ENCODE assay signal across 22 cellular contexts in the genomic region with DNA sequence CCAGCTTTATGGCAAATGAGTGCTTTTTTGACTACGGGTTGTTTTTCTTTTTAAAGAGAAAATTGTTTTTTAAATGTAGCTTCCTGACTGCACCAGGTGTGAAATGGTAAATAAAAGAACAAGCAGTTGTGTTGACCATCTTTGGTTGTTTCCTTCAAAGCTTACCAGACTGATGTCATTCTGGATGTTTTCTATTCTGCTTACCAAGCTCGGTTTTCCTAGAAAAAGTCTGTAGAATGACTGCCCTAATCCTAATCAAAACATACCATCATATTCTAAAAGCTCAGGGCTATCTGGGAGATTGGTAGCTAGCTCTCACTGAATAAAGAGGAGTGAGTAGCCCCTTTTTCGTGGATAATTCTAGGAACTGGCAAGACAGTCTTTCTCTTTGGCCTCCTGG.
DNase-seq lines count a peak whose midpoint lies in the region; ATAC-seq lines count a peak whose summit lies in the region.
"Had no signal": no experiment of that assay in that cellular context is flagged by ENCODE, and none has a peak within 500 bp of the region (broad histone marks: within the 10 kb centered on the region; RNA-seq: fewer than 3 reads in every experiment).

No MANE protein-coding gene starts in this region.

- DNase-seq in activated T-cell treated with anti-CD3 and anti-CD28 coated beads, Interleukin-2, amount 50 U/mL, for 72 hours = no peak
- DNase-seq in activated T-cell treated with anti-CD3 and anti-CD28 coated beads, Interleukin-2, amount 50 U/mL, for 4 hours = no peak
- DNase-seq in T-helper 2 cell treated with Interferon-gamma antibody and Interleukin-4, amounts not matched to agents 5 μg/mL and 100 μg/mL, for 36 hours (ENCODE audit: low spot score) = no peak
- DNase-seq in substantia nigra (lab: John Stamatoyannopoulos, UW) = no peak
- no peak for DNase-seq in natural killer cell treated with Interleukin-12 subunit alpha and Interleukin-12 subunit beta and Interleukin-15 and Interleukin-18, amount 100 ng/mL, for 72 hours (ENCODE audit: low spot score)
- no peak for DNase-seq in stimulated activated CD8-positive, alpha-beta memory T cell treated with anti-CD3 and anti-CD28 coated beads, Interleukin-4, amount 100 ng/mL, for 48 hours
- DNase-seq: activated naive CD4-positive, alpha-beta T cell treated with Interleukin-2 at 50 U/mL for 16 hours; left cardiac atrium; mesendoderm; MM.1S; natural killer cell; NCI-H446 treated with DMSO at 0.1 percent for 48 hours; posterior cingulate gyrus; stimulated activated naive CD4-positive, alpha-beta T cell treated with Interleukin-2 at 50 U/mL for 16 hours; T-helper 9 cell; transverse colon had no signal

- peaks cover 9 to 12% of the 10 kb centered on the region in 2 donors for H3K36me3 Mint-ChIP-seq in activated T-cell treated with anti-CD3 and anti-CD28 coated beads, Interleukin-2, amount 50 U/mL, for 72 hours (ENCODE audit: insufficient read depth in 2 of 2)
- H3K36me3 Mint-ChIP-seq in activated T-cell treated with anti-CD3 and anti-CD28 coated beads, Interleukin-2, amount 50 U/mL, for 4 hours (ENCODE audit: insufficient read depth) = no peaks in the 10 kb centered on the region
- peaks cover 49% of the 10 kb centered on the region for H3K36me3 Mint-ChIP-seq in T-helper 2 cell treated with Interferon-gamma antibody and Interleukin-4, amounts not matched to agents 5 μg/mL and 100 μg/mL, for 36 hours (ENCODE audit: low read depth)
- H3K36me3 Mint-ChIP-seq in natural killer cell treated with Interleukin-12 subunit alpha and Interleukin-12 subunit beta and Interleukin-15 and Interleukin-18, amount 100 ng/mL, for 72 hours = no peaks in the 10 kb centered on the region
- H3K36me3 Mint-ChIP-seq: CD4-positive, CD25-positive, alpha-beta regulatory T cell; natural killer cell had no signal

- H3K9me3 Mint-ChIP-seq in activated T-cell treated with anti-CD3 and anti-CD28 coated beads, Interleukin-2, amount 50 U/mL, for 72 hours = peaks cover 3 to 4% of the 10 kb centered on the region in 2 donors
- peaks cover 4% of the 10 kb centered on the region for H3K9me3 Mint-ChIP-seq in activated T-cell treated with anti-CD3 and anti-CD28 coated beads, Interleukin-2, amount 50 U/mL, for 4 hours
- peaks cover 18% of the 10 kb centered on the region for H3K9me3 Mint-ChIP-seq in T-helper 2 cell treated with Interferon-gamma antibody and Interleukin-4, amounts not matched to agents 5 μg/mL and 100 μg/mL, for 36 hours
- H3K9me3 Mint-ChIP-seq in natural killer cell treated with Interleukin-12 subunit alpha and Interleukin-12 subunit beta and Interleukin-15 and Interleukin-18, amount 100 ng/mL, for 72 hours = no peaks in the 10 kb centered on the region
- H3K9me3 Mint-ChIP-seq: IgD-negative memory B cell had no signal

- peaks cover 50% of the 10 kb centered on the region for H3K4me1 Mint-ChIP-seq in activated T-cell treated with anti-CD3 and anti-CD28 coated beads, Interleukin-2, amount 50 U/mL, for 72 hours (ENCODE audit: low read depth)
- H3K4me1 Mint-ChIP-seq in activated T-cell treated with anti-CD3 and anti-CD28 coated beads, Interleukin-2, amount 50 U/mL, for 4 hours (ENCODE audit: low read depth) = peaks cover 9% of the 10 kb centered on the region
- H3K4me1 Mint-ChIP-seq in T-helper 2 cell treated with Interferon-gamma antibody and Interleukin-4, amounts not matched to agents 5 μg/mL and 100 μg/mL, for 36 hours (ENCODE audit: low read depth) = peaks cover 88% of the 10 kb centered on the region
- peaks cover 5 to 7% of the 10 kb centered on the region in 2 donors for H3K4me1 Mint-ChIP-seq in natural killer cell treated with Interleukin-12 subunit alpha and Interleukin-12 subunit beta and Interleukin-15 and Interleukin-18, amount 100 ng/mL, for 72 hours (ENCODE audit: low read depth in 2 of 2)

- H3K4me3 Mint-ChIP-seq in activated T-cell treated with anti-CD3 and anti-CD28 coated beads, Interleukin-2, amount 50 U/mL, for 72 hours = peak overlapping the region; percentile 23 to 64
- H3K4me3 Mint-ChIP-seq in activated T-cell treated with anti-CD3 and anti-CD28 coated beads, Interleukin-2, amount 50 U/mL, for 4 hours = no peak overlapping the region
- peak overlapping the region; percentile 74 for H3K4me3 Mint-ChIP-seq in T-helper 2 cell treated with Interferon-gamma antibody and Interleukin-4, amounts not matched to agents 5 μg/mL and 100 μg/mL, for 36 hours
- H3K4me3 Mint-ChIP-seq in natural killer cell treated with Interleukin-12 subunit alpha and Interleukin-12 subunit beta and Interleukin-15 and Interleukin-18, amount 100 ng/mL, for 72 hours = no peak overlapping the region
- H3K4me3 Mint-ChIP-seq: CD4-positive, CD25-positive, alpha-beta regulatory T cell; IgD-negative memory B cell; natural killer cell had no signal

- no peaks in the 10 kb centered on the region for H3K27me3 Mint-ChIP-seq in activated T-cell treated with anti-CD3 and anti-CD28 coated beads, Interleukin-2, amount 50 U/mL, for 72 hours (ENCODE audit: low read depth)
- H3K27me3 Mint-ChIP-seq in activated T-cell treated with anti-CD3 and anti-CD28 coated beads, Interleukin-2, amount 50 U/mL, for 4 hours (ENCODE audit: low read depth) = no peaks in the 10 kb centered on the region
- no peaks in the 10 kb centered on the region for H3K27me3 Mint-ChIP-seq in T-helper 2 cell treated with Interferon-gamma antibody and Interleukin-4, amounts not matched to agents 5 μg/mL and 100 μg/mL, for 36 hours (ENCODE audit: low read depth)
- H3K27me3 Mint-ChIP-seq in natural killer cell treated with Interleukin-12 subunit alpha and Interleukin-12 subunit beta and Interleukin-15 and Interleukin-18, amount 100 ng/mL, for 72 hours = peaks cover 6 to 23% of the 10 kb centered on the region in 2 donors
- H3K27me3 Mint-ChIP-seq: IgD-negative memory B cell had no signal

- H3K27ac Mint-ChIP-seq in activated T-cell treated with anti-CD3 and anti-CD28 coated beads, Interleukin-2, amount 50 U/mL, for 72 hours = peak overlapping the region; percentile 91
- peak overlapping the region; percentile 95 for H3K27ac Mint-ChIP-seq in T-helper 2 cell treated with Interferon-gamma antibody and Interleukin-4, amounts not matched to agents 5 μg/mL and 100 μg/mL, for 36 hours
- peak overlapping the region in 1 of 2 donors; percentile 24 for H3K27ac Mint-ChIP-seq in natural killer cell treated with Interleukin-12 subunit alpha and Interleukin-12 subunit beta and Interleukin-15 and Interleukin-18, amount 100 ng/mL, for 72 hours
- H3K27ac Mint-ChIP-seq: CD4-positive, CD25-positive, alpha-beta regulatory T cell; natural killer cell had no signal

- peak; percentile 22 to 35 for ATAC-seq in activated T-cell treated with anti-CD3 and anti-CD28 coated beads, Interleukin-2, amount 50 U/mL, for 72 hours (replicated peaks in 1 of 2)
- ATAC-seq in activated T-cell treated with anti-CD3 and anti-CD28 coated beads, Interleukin-2, amount 50 U/mL, for 4 hours = no peak
- ATAC-seq in natural killer cell treated with Interleukin-12 subunit alpha and Interleukin-12 subunit beta and Interleukin-15 and Interleukin-18, amount 100 ng/mL, for 72 hours = no peak
- no peak for ATAC-seq in HG02852 (IDR thresholded peaks at IDR 0.05; ENCODE audit: unreplicated experiment)
- ATAC-seq: left cardiac atrium, SK-N-SH treated with all-trans-retinoic acid at 6 μM for 48 hours had no signal

- H3K27ac ChIP-seq in cingulate gyrus (ENCODE audit: low read depth, low read length) = peak overlapping the region; percentile 90
- H3K27ac ChIP-seq in substantia nigra (ENCODE audit: low read depth, low read length, poor library complexity, severe bottlenecking) = peak overlapping the region; percentile 74
- H3K27ac ChIP-seq: RWPE1, transverse colon had no signal

Comparison
In these comparisons a context has a peak if more than half of its experiments do, and no peak if none do; other contexts are left out.
1. ATAC-seq: peak in activated T-cell treated with anti-CD3 and anti-CD28 coated beads, Interleukin-2, amount 50 U/mL, for 72 hours (2 of 2); none in activated T-cell treated with anti-CD3 and anti-CD28 coated beads, Interleukin-2, amount 50 U/mL, for 4 hours (0 of 2), natural killer cell treated with Interleukin-12 subunit alpha and Interleukin-12 subunit beta and Interleukin-15 and Interleukin-18, amount 100 ng/mL, for 72 hours (0 of 2) and HG02852 (single experiment).
2. H3K4me3 Mint-ChIP-seq: peak in activated T-cell treated with anti-CD3 and anti-CD28 coated beads, Interleukin-2, amount 50 U/mL, for 72 hours (2 of 2) and T-helper 2 cell treated with Interferon-gamma antibody and Interleukin-4, amounts not matched to agents 5 μg/mL and 100 μg/mL, for 36 hours (single experiment); none in activated T-cell treated with anti-CD3 and anti-CD28 coated beads, Interleukin-2, amount 50 U/mL, for 4 hours (single experiment) and natural killer cell treated with Interleukin-12 subunit alpha and Interleukin-12 subunit beta and Interleukin-15 and Interleukin-18, amount 100 ng/mL, for 72 hours (single experiment).